ENCODE assay signal across 10 cellular contexts in the genomic region with DNA sequence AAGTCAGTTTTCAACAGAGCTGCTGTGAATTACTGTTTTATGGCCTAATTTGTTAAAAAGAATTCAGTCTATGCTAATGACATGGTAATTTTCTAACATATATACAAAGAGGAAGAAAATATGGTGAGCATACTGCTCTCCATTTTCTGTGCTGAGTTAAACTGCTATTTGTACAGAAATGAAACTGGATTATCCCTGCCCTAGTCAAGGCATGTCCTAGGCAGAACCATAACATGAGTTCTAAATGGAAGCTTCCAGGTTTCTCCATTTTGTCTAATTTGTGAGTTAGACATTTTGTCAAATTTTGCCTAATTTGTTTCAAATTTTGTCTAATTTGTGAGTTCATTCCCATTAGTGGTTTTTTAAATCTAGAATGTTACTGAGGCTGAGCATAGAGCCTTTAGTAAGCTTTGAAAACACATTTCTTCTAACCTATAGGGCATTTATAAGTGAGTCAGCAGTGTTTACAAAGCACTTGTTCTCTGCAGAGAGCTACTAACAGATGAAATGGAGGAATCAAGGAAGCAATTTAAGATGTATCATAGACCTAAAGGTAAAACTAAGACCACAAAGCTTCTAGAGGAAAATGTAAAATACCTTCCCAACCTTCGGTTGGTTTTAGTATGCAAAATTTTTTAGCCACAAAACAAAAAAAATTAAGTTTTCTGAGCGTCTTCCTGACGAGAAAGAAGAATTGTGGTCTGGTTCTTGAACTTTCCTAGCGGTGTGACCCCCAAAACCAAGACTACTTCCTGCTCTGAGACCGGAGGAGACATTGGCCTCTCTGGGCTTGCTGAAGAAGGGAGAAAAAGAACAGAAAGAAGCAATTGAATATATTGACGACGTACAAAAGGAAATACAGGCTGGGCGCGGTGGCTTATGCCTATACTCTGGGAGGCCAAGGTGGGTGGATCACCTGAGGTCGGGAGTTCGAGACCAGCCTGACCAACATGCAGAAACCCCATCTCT. TPM values are rescaled to one million over a fixed set of nuclear protein-coding genes. Genes with fewer than 3 reads are reported as not detected.
DNase-seq lines count a peak whose midpoint lies in the region; ATAC-seq and TF ChIP-seq lines count a peak whose summit lies in the region.
"Had no signal": no experiment of that assay in that cellular context is flagged by ENCODE, and none has a peak within 500 bp of the region (broad histone marks: within the 10 kb centered on the region; RNA-seq: fewer than 3 reads in every experiment).

No MANE protein-coding gene starts in this region.

- H3K9ac ChIP-seq in DND-41 (ENCODE audit: low read depth, low read length) = no peak overlapping the region

- H3K9me3 ChIP-seq in DND-41 (ENCODE audit: insufficient read depth, low read length, severe bottlenecking) = no peaks in the 10 kb centered on the region

- no peak for TF ChIP-seq CTCF in DND-41 (IDR thresholded peaks at IDR 0.05; ENCODE audit: borderline replicate concordance, extremely low read depth, low read length, poor library complexity, severe bottlenecking)

- H3K4me3 ChIP-seq in DND-41 (ENCODE audit: low read depth in 1 of 2, low read length in 2 of 2) = no peak overlapping the region

- peak overlapping the region; percentile 53 for H3K27ac ChIP-seq in DND-41 (ENCODE audit: low read length)

- no peaks in the 10 kb centered on the region for H3K36me3 ChIP-seq in DND-41 (ENCODE audit: insufficient read depth, low read length)

- no peaks in the 10 kb centered on the region for H3K27me3 ChIP-seq in DND-41 (ENCODE audit: insufficient read depth, low read length, poor library complexity)

- no peak overlapping the region for H3K4me2 ChIP-seq in DND-41 (ENCODE audit: insufficient read depth, low read length)

- no peaks in the 10 kb centered on the region for H4K20me1 ChIP-seq in DND-41 (ENCODE audit: insufficient read depth, low read length)

- DNase-seq in DND-41 = peak; percentile 52
- peak; percentile 45 for DNase-seq in central memory CD4-positive, alpha-beta T cell
- no peak for DNase-seq in 8988T
- no peak for DNase-seq in NCI-H1105 (lab: John Stamatoyannopoulos, UW)
- no peak for DNase-seq in HUDEP-2 (lab: John Stamatoyannopoulos, UW; ENCODE audit: unreplicated experiment in 76 of 76)
- no peak for DNase-seq in occipital lobe (lab: John Stamatoyannopoulos, UW)
- DNase-seq: NCI-H1694 treated with DMSO at 0.1 percent for 48 hours had no signal

- ATAC-seq in DND-41 (ENCODE audit: insufficient read depth, low read depth) (peak; percentile 84), GM21447 (IDR thresholded peaks at IDR 0.05; ENCODE audit: unreplicated experiment) (peak; percentile 68), HG03520 (IDR thresholded peaks at IDR 0.05; ENCODE audit: unreplicated experiment) (peak; percentile 36)
- ATAC-seq: left lobe of liver had no signal

- H2AFZ ChIP-seq in DND-41 (ENCODE audit: low read depth, low read length) = peak overlapping the region; percentile 5; the same call in 1 of the 2 replicates

- peaks cover 13% of the 10 kb centered on the region for H3K4me1 ChIP-seq in DND-41 (ENCODE audit: insufficient read depth, low read length)

- no peaks in the 10 kb centered on the region for H3K79me2 ChIP-seq in DND-41 (ENCODE audit: insufficient read depth, low read length)

RNA-seq across cellular contexts. Expression of a gene that starts 9.8 kb away (rescaled TPM):
- 0.78 TPM for total RNA-seq in occipital lobe
- total RNA-seq: left lobe of liver had no signal

RNA-seq across cellular contexts. Expression of a gene that starts 48.1 kb away (rescaled TPM):
- not detected for total RNA-seq in occipital lobe
- total RNA-seq: left lobe of liver had no signal

Comparison
In these comparisons a context has a peak if more than half of its experiments do, and no peak if none do; other contexts are left out.
1. DNase-seq: peak in DND-41 (single experiment) and central memory CD4-positive, alpha-beta T cell (single experiment); none in 8988T (single experiment), NCI-H1105 (single experiment), HUDEP-2 (0 of 76) and occipital lobe (single experiment).
2. Peak in every context shown above with its lines, with median percentiles within 50 percentile points of each other: ATAC-seq.